1 cellular context compared by ENCODE assay signal in the genomic region with DNA sequence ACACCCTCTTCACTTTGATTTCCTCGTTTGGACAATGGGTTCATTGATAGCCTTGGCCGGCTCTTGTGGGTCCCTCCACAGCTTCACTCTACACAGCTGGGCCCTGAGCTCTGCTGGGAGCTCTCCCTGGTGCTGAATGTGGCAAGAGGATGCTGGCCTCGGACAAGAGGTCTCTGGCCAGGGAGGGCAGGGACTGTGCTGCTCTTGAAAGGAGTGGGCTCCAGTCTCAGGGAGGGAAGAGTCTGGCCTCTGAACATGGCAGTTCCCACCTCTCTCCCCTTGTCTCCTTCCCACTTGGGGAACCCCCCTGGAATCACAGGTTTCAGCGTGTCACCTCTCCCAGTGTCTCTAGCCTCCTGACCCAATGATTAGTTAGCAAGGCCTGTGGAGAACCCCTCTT.
TF ChIP-seq lines count a peak whose summit lies in the region.

No MANE protein-coding gene starts in this region.

TF ChIP-seq in GM12878, 131 proteins besides CTCF, POLR2A, EP300 and RAD21:
- TF ChIP-seq NFIC (IDR thresholded peaks at IDR 0.05; ENCODE audit: low read depth, low read length), result no peak
- no peak for TF ChIP-seq MYC (IDR thresholded peaks at IDR 0.05; ENCODE audit: insufficient read depth, insufficient read length, insufficient replicate concordance, low read length, severe bottlenecking)
- TF ChIP-seq, protein P1, sequence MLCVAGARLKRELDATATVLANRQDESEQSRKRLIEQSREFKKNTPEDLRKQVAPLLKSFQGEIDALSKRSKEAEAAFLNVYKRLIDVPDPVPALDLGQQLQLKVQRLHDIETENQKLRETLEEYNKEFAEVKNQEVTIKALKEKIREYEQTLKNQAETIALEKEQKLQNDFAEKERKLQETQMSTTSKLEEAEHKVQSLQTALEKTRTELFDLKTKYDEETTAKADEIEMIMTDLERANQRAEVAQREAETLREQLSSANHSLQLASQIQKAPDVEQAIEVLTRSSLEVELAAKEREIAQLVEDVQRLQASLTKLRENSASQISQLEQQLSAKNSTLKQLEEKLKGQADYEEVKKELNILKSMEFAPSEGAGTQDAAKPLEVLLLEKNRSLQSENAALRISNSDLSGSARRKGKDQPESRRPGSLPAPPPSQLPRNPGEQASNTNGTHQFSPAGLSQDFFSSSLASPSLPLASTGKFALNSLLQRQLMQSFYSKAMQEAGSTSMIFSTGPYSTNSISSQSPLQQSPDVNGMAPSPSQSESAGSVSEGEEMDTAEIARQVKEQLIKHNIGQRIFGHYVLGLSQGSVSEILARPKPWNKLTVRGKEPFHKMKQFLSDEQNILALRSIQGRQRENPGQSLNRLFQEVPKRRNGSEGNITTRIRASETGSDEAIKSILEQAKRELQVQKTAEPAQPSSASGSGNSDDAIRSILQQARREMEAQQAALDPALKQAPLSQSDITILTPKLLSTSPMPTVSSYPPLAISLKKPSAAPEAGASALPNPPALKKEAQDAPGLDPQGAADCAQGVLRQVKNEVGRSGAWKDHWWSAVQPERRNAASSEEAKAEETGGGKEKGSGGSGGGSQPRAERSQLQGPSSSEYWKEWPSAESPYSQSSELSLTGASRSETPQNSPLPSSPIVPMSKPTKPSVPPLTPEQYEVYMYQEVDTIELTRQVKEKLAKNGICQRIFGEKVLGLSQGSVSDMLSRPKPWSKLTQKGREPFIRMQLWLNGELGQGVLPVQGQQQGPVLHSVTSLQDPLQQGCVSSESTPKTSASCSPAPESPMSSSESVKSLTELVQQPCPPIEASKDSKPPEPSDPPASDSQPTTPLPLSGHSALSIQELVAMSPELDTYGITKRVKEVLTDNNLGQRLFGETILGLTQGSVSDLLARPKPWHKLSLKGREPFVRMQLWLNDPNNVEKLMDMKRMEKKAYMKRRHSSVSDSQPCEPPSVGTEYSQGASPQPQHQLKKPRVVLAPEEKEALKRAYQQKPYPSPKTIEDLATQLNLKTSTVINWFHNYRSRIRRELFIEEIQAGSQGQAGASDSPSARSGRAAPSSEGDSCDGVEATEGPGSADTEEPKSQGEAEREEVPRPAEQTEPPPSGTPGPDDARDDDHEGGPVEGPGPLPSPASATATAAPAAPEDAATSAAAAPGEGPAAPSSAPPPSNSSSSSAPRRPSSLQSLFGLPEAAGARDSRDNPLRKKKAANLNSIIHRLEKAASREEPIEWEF (IDR thresholded peaks at IDR 0.05; ENCODE audit: insufficient replicate concordance, low read depth, low read length), result no peak
- TF ChIP-seq, protein P2, sequence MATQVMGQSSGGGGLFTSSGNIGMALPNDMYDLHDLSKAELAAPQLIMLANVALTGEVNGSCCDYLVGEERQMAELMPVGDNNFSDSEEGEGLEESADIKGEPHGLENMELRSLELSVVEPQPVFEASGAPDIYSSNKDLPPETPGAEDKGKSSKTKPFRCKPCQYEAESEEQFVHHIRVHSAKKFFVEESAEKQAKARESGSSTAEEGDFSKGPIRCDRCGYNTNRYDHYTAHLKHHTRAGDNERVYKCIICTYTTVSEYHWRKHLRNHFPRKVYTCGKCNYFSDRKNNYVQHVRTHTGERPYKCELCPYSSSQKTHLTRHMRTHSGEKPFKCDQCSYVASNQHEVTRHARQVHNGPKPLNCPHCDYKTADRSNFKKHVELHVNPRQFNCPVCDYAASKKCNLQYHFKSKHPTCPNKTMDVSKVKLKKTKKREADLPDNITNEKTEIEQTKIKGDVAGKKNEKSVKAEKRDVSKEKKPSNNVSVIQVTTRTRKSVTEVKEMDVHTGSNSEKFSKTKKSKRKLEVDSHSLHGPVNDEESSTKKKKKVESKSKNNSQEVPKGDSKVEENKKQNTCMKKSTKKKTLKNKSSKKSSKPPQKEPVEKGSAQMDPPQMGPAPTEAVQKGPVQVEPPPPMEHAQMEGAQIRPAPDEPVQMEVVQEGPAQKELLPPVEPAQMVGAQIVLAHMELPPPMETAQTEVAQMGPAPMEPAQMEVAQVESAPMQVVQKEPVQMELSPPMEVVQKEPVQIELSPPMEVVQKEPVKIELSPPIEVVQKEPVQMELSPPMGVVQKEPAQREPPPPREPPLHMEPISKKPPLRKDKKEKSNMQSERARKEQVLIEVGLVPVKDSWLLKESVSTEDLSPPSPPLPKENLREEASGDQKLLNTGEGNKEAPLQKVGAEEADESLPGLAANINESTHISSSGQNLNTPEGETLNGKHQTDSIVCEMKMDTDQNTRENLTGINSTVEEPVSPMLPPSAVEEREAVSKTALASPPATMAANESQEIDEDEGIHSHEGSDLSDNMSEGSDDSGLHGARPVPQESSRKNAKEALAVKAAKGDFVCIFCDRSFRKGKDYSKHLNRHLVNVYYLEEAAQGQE (IDR thresholded peaks at IDR 0.05; ENCODE audit: low read depth, low read length), result peak; percentile 95
- TF ChIP-seq HDGF (IDR thresholded peaks at IDR 0.05), result no peak
